In genomic region chr4:163121689-163122088, GRCh38 we compare ENCODE assay signal across 26 cellular contexts.
"Had no signal": no experiment of that assay in that cellular context is flagged by ENCODE, and none has a peak within 500 bp of the region (broad histone marks: within the 10 kb centered on the region; RNA-seq: fewer than 3 reads in every experiment).

No MANE protein-coding gene starts in this region.

- H3K9me3 ChIP-seq: colonic mucosa, heart left ventricle, right atrium auricular region, suprapubic skin, tibial artery, upper lobe of right lung had no signal

- H3K4me1 ChIP-seq: colonic mucosa, foreskin keratinocyte, heart left ventricle, parathyroid adenoma, right atrium auricular region, suprapubic skin, tibial artery, upper lobe of right lung had no signal

- H3K9ac ChIP-seq: parathyroid adenoma had no signal

- H3K36me3 ChIP-seq: colonic mucosa had no signal

- H3K27ac ChIP-seq: colonic mucosa, foreskin keratinocyte, heart left ventricle, parathyroid adenoma, right atrium auricular region, suprapubic skin, tibial artery, upper lobe of right lung, VCaP had no signal

- H3K4me3 ChIP-seq: colonic mucosa, heart left ventricle, right atrium auricular region, suprapubic skin, tibial artery, upper lobe of right lung had no signal

- H3K79me2 ChIP-seq: parathyroid adenoma had no signal

- H2AFZ ChIP-seq: parathyroid adenoma had no signal

- DNase-seq: activated CD4-positive, alpha-beta T cell treated with anti-CD3 and anti-CD28 coated beads for 4 hours; activated CD4-positive, alpha-beta T cell treated with anti-CD3 and anti-CD28 coated beads, Interleukin-2, amount 50 U/mL, for 4 hours; activated CD8-positive, alpha-beta memory T cell treated with anti-CD3 and anti-CD28 coated beads for 24 hours; activated effector memory CD4-positive, alpha-beta T cell treated with Interleukin-2 at 50 U/mL for 16 hours; activated naive CD4-positive, alpha-beta T cell treated with Interleukin-2 at 50 U/mL for 16 hours; amniotic stem cell; colonic mucosa; effector CD8-positive, alpha-beta T cell; erythroblast; foreskin keratinocyte; heart left ventricle; left ventricle myocardium superior; midbrain; naive thymus-derived CD4-positive, alpha-beta T cell; stimulated activated naive CD4-positive, alpha-beta T cell; SW 1271; T-helper 9 cell; tibial artery; upper lobe of right lung had no signal

- FAIRE-seq: astrocyte, endometrium, TTC549 had no signal

- H3K27me3 ChIP-seq: colonic mucosa, foreskin keratinocyte, heart left ventricle, right atrium auricular region, suprapubic skin, tibial artery, upper lobe of right lung had no signal
